ENCODE assay signal across 31 cellular contexts in the genomic region with DNA sequence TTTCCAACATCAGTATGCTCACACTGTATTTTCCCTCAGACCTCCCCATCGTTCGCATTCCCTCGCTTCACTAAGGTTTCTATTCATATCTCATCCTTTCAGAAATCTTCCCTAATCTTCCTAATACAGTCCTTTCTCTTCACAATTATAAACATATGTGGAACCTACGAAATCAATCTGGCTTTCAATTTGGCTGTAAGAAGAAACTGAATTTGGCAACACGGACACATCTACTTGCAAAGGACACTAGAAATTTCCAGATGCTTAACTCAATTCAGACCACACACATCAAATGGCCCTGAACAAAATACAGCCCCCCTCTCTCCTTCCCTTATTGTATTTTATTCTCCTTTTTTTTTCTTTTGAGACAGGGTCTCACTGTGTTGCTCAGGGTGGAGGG. TPM values are rescaled to one million over a fixed set of nuclear protein-coding genes. Genes with fewer than 3 reads are reported as not detected.
"Had no signal": no experiment of that assay in that cellular context is flagged by ENCODE, and none has a peak within 500 bp of the region (broad histone marks: within the 10 kb centered on the region; RNA-seq: fewer than 3 reads in every experiment).

No MANE protein-coding gene starts in this region.

- H3K4me3 Mint-ChIP-seq: activated T-cell treated with anti-CD3 and anti-CD28 coated beads, Interleukin-2, amount 50 U/mL, for 24 hours; mesothelial cell of epicardium; neural progenitor cell; stimulated activated naive B cell treated with anti-CD40 and anti-IgM and Interleukin-4, amounts not matched to agents 10 μg/mL and 1 μg/mL and 100 μg/mL, for 72 hours; T-helper 1 cell treated with Interleukin-12 subunit alpha and Interleukin-12 subunit beta and Interleukin-4 antibody, amounts not matched to agents 30 μg/mL and 1 μg/mL, for 36 hours had no signal

- DNase-seq: activated CD4-positive, alpha-beta T cell treated with anti-CD3 and anti-CD28 coated beads, Interleukin-2, amount 50 U/mL, for 4 hours; activated CD8-positive, alpha-beta memory T cell treated with anti-CD3 and anti-CD28 coated beads, Interleukin-2, amount 50 U/mL, for 48 hours; activated naive CD4-positive, alpha-beta T cell; activated T-cell treated with anti-CD3 and anti-CD28 coated beads, Interleukin-2, amount 50 U/mL, for 24 hours; amniotic stem cell; caudate nucleus; cortex of kidney; head of caudate nucleus; hippocampal formation; left cardiac atrium; left ventricle myocardium superior; naive B cell; occipital lobe; psoas muscle; sigmoid colon; small intestine; stimulated activated CD4-positive, alpha-beta T cell treated with anti-CD3 and anti-CD28 coated beads, Interleukin-4, amount 100 ng/mL, for 24 hours; stimulated activated CD8-positive, alpha-beta memory T cell treated with anti-CD3 and anti-CD28 coated beads, Interleukin-4, amount 100 ng/mL, for 48 hours; stimulated activated naive B cell treated with anti-CD40 and anti-IgM and Interleukin-4, amounts not matched to agents 10 μg/mL and 1 μg/mL and 100 μg/mL, for 72 hours; SW 1271; T1000 had no signal

- ATAC-seq: gastroesophageal sphincter; left cardiac atrium; left ventricle myocardium superior; psoas muscle; stimulated activated naive B cell treated with anti-CD40 and anti-IgM and Interleukin-4, amounts not matched to agents 10 μg/mL and 1 μg/mL and 100 μg/mL, for 72 hours had no signal

- H3K9me3 ChIP-seq: gastroesophageal sphincter, psoas muscle, sigmoid colon, suprapubic skin, tibial nerve had no signal

- H3K36me3 ChIP-seq: neural progenitor cell had no signal

- H3K27me3 ChIP-seq: gastroesophageal sphincter, neural progenitor cell, sigmoid colon, suprapubic skin, tibial nerve had no signal

- H3K9ac ChIP-seq: neural progenitor cell, parathyroid adenoma had no signal

- H3K27ac Mint-ChIP-seq: activated T-cell treated with anti-CD3 and anti-CD28 coated beads, Interleukin-2, amount 50 U/mL, for 24 hours; mesothelial cell of epicardium; neural progenitor cell; stimulated activated naive B cell treated with anti-CD40 and anti-IgM and Interleukin-4, amounts not matched to agents 10 μg/mL and 1 μg/mL and 100 μg/mL, for 72 hours; T-helper 1 cell treated with Interleukin-12 subunit alpha and Interleukin-12 subunit beta and Interleukin-4 antibody, amounts not matched to agents 30 μg/mL and 1 μg/mL, for 36 hours had no signal

- H3K9me3 Mint-ChIP-seq: activated T-cell treated with anti-CD3 and anti-CD28 coated beads, Interleukin-2, amount 50 U/mL, for 24 hours; naive B cell; stimulated activated naive B cell treated with anti-CD40 and anti-IgM and Interleukin-4, amounts not matched to agents 10 μg/mL and 1 μg/mL and 100 μg/mL, for 72 hours had no signal

- H3K4me1 ChIP-seq: gastroesophageal sphincter, neural progenitor cell, parathyroid adenoma, psoas muscle, sigmoid colon, tibial nerve had no signal

- H2AFZ ChIP-seq: neural progenitor cell, parathyroid adenoma had no signal

- H3K4me1 Mint-ChIP-seq: mesothelial cell of epicardium, neural progenitor cell had no signal

- H3K27ac ChIP-seq: gastroesophageal sphincter, neural progenitor cell, parathyroid adenoma, psoas muscle, sigmoid colon, suprapubic skin, tibial nerve had no signal

- H3K27me3 Mint-ChIP-seq: activated T-cell treated with anti-CD3 and anti-CD28 coated beads, Interleukin-2, amount 50 U/mL, for 24 hours; naive B cell; stimulated activated naive B cell treated with anti-CD40 and anti-IgM and Interleukin-4, amounts not matched to agents 10 μg/mL and 1 μg/mL and 100 μg/mL, for 72 hours had no signal

- H3K4me3 ChIP-seq: gastroesophageal sphincter, neural progenitor cell, psoas muscle, sigmoid colon, suprapubic skin, tibial nerve had no signal

- H3K4me2 ChIP-seq: neural progenitor cell had no signal

RNA-seq across cellular contexts. Expression of gene TM4SF19, which starts 39.1 kb away (rescaled TPM):
- total RNA-seq: activated CD8-positive, alpha-beta memory T cell treated with anti-CD3 and anti-CD28 coated beads for 36 hours; endothelial cell of umbilical vein; left cardiac atrium; left ventricle myocardium superior; lung microvascular endothelial cell; mesothelial cell of epicardium; occipital lobe; sigmoid colon; tibial nerve had no signal
- polyA plus RNA-seq: endothelial cell of umbilical vein, sigmoid colon, small intestine had no signal
